8 cellular contexts compared by ENCODE assay signal in genomic region chr4:152014280-152014679, GRCh38.
A peak's percentile ranks its signal among the peaks of the same experiment; 100 is the strongest.
DNase-seq lines count a peak whose midpoint lies in the region; ATAC-seq and TF ChIP-seq lines count a peak whose summit lies in the region.

No MANE protein-coding gene starts in this region.

- no peak overlapping the region for H3K27ac ChIP-seq in heart right ventricle

- TF ChIP-seq CTCF in foreskin fibroblast (IDR thresholded peaks at IDR 0.05; ENCODE audit: low read depth, low read length) = no peak
- TF ChIP-seq CTCF in heart right ventricle (IDR thresholded peaks at IDR 0.05) = no peak

- no peaks in the 10 kb centered on the region for H3K27me3 ChIP-seq in heart right ventricle

- H3K4me3 ChIP-seq in foreskin fibroblast (ENCODE audit: low read depth in 1 of 2, low read length in 2 of 2) (no peak overlapping the region), heart right ventricle (no peak overlapping the region)

- H3K4me1 ChIP-seq in heart right ventricle = peaks cover 0 to 16% (median 11%) of the 10 kb centered on the region in 9 donors

- peak; percentile 27 to 32 for DNase-seq in activated CD4-positive, alpha-beta T cell treated with anti-CD3 and anti-CD28 coated beads, Interleukin-2, amount 50 U/mL, for 24 hours (ENCODE audit: low read depth in 1 of 2, low spot score in 1 of 2)
- DNase-seq in stimulated activated CD4-positive, alpha-beta T cell treated with anti-CD3 and anti-CD28 coated beads, Interleukin-2, amount 100 ng/mL, for 4 hours (ENCODE audit: low read depth) = peak; percentile 18
- no peak for DNase-seq in foreskin melanocyte
- DNase-seq in foreskin fibroblast = no peak
- no peak for DNase-seq in heart right ventricle
- DNase-seq in NCI-H774 (lab: John Stamatoyannopoulos, UW) = no peak

- ATAC-seq in GM19324 (IDR thresholded peaks at IDR 0.05; ENCODE audit: low FRiP score, unreplicated experiment) (peak; percentile 87), HG03095 (IDR thresholded peaks at IDR 0.05; ENCODE audit: unreplicated experiment) (peak; percentile 90), heart right ventricle (no peak)

- WGBS in heart right ventricle, 2 donors = 59 to 64% methylated on average over 3 of the region's 3 CpGs

- peaks cover 0 to 11% (median 0%) of the 10 kb centered on the region in 11 donors for H3K9me3 ChIP-seq in heart right ventricle

- H3K36me3 ChIP-seq in heart right ventricle = no peaks in the 10 kb centered on the region

- intact Hi-C loops in heart right ventricle (cut with DNase I) = no loop called here

Comparison
In these comparisons a context has a peak if more than half of its experiments do, and no peak if none do; other contexts are left out.
1. ATAC-seq: peak in GM19324 (single experiment) and HG03095 (single experiment); none in heart right ventricle (0 of 8).
2. DNase-seq: peak in activated CD4-positive, alpha-beta T cell treated with anti-CD3 and anti-CD28 coated beads, Interleukin-2, amount 50 U/mL, for 24 hours (2 of 2) and stimulated activated CD4-positive, alpha-beta T cell treated with anti-CD3 and anti-CD28 coated beads, Interleukin-2, amount 100 ng/mL, for 4 hours (single experiment); none in foreskin melanocyte (single experiment), foreskin fibroblast (0 of 2), heart right ventricle (0 of 2) and NCI-H774 (single experiment).